ENCODE assay signal across 12 cellular contexts in the genomic region with DNA sequence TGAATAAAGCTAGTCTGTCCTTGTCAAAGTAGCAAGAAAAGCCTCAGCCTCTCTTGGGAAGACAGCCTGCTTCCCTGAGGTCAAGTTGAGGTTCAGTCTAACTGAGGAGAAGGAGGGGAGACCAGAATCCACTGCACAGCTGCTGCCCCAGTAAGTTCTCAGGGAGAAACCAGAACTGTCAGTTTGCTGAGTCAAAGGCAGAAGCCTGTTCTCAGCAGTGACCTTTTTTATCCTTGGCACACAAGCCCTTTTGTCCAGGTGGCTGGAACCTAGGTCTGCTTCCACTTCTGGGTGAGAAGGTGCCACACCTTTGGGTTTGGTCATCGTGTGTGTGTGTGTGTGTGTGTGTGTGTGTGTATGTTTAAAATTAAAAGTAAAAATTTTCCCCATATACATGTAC. TPM values are rescaled to one million over a fixed set of nuclear protein-coding genes. Genes with fewer than 3 reads are reported as not detected.
DNase-seq lines count a peak whose midpoint lies in the region; ATAC-seq and TF ChIP-seq lines count a peak whose summit lies in the region.
"Had no signal": no experiment of that assay in that cellular context is flagged by ENCODE, and none has a peak within 500 bp of the region (broad histone marks: within the 10 kb centered on the region; RNA-seq: fewer than 3 reads in every experiment).

No MANE protein-coding gene starts in this region.

- no peak overlapping the region for H4K91ac ChIP-seq in H9 (ENCODE audit: insufficient read length, low read depth, low read length)

- H3K9me3 ChIP-seq in H9 (ENCODE audit: control insufficient read depth, low read depth, low read length): no peaks in the 10 kb centered on the region
- H3K9me3 ChIP-seq: ascending aorta, HAP-1 had no signal

- no peak overlapping the region for H3K9ac ChIP-seq in H9 (ENCODE audit: extremely low read depth, insufficient read length, low read length)
- H3K9ac ChIP-seq: parathyroid adenoma had no signal

- H3K27ac Mint-ChIP-seq in H9: peak overlapping the region in 2 of 3 experiments; percentile 21 to 67; a peak in 2 of 7 replicates
- peak overlapping the region; percentile 99 for H3K27ac Mint-ChIP-seq in T-cell

- DNase-seq in GF-D8 (lab: John Stamatoyannopoulos, UW) (peak; percentile 7), H9 (no peak), T-cell (peak in 1 of 34 experiments; percentile 4), medulla oblongata (ENCODE audit: extremely low spot score) (peak; percentile 40), NCI-H1092 (lab: John Stamatoyannopoulos, UW) (no peak)
- DNase-seq in activated effector memory CD4-positive, alpha-beta T cell treated with anti-CD3 and anti-CD28 coated beads, Interleukin-2, amount 50 U/mL, for 16 hours: no peak
- DNase-seq: NCI-H1417 treated with DMSO at 0.1 percent for 48 hours had no signal

- H3K36me3 Mint-ChIP-seq in H9 (ENCODE audit: insufficient read depth in 1 of 3, low read depth in 3 of 3) (peaks cover 5 to 22% (median 21%) of the 10 kb centered on the region in 3 experiments), T-cell (peaks cover 22% of the 10 kb centered on the region)

- H3K27me3 Mint-ChIP-seq in H9 (ENCODE audit: low read depth) (no peaks in the 10 kb centered on the region), T-cell (no peaks in the 10 kb centered on the region)

- H4K5ac ChIP-seq in H9 (ENCODE audit: insufficient read length, low read depth, low read length): no peak overlapping the region

- H3K56ac ChIP-seq in H9 (ENCODE audit: insufficient read length, low read depth, low read length): no peak overlapping the region

- no peak overlapping the region for H2BK120ac ChIP-seq in H9 (ENCODE audit: low read depth, low read length, poor library complexity, severe bottlenecking)

- H3K23ac ChIP-seq in H9 (ENCODE audit: insufficient read length, low read depth, low read length): no peak overlapping the region

- no peak for TF ChIP-seq CTCF in H9 (conservative IDR thresholded peaks at IDR 0.05)

- H3K79me1 ChIP-seq in H9 (ENCODE audit: insufficient read depth, low read depth, low read length, poor library complexity, severe bottlenecking): peaks cover 12% of the 10 kb centered on the region

- no peak overlapping the region for H3K4me3 Mint-ChIP-seq in H9
- H3K4me3 Mint-ChIP-seq in T-cell: peak overlapping the region in 1 of 3 donors; percentile 72

- CTCF ChIA-PET in T-cell (lab: Charles Lee): no interaction called here

- H3K14ac ChIP-seq in H9 (ENCODE audit: insufficient read depth, low read length): no peak overlapping the region

- no peak overlapping the region for H2AK5ac ChIP-seq in H9 (ENCODE audit: insufficient read length, low read length)

- H3K79me2 ChIP-seq in H9 (ENCODE audit: insufficient read depth, low read length): peaks cover 7% of the 10 kb centered on the region; the same call in 1 of the 2 replicates

- H3T11ph ChIP-seq in H9 (ENCODE audit: low read length): no peak overlapping the region

- WGBS in H9 (ENCODE audit: extremely low coverage, insufficient read length, low lambda C conversion rate): no CpG with 5 or more reads among the region's 1 CpG

- no peaks in the 10 kb centered on the region for H3K27me3 ChIP-seq in H9 (ENCODE audit: insufficient read depth, low read length)
- H3K27me3 ChIP-seq: ascending aorta had no signal

- H4K8ac ChIP-seq in H9 (replicated peaks; ENCODE audit: insufficient read length, low read depth, low read length): no peak overlapping the region

- no peak overlapping the region for H3K18ac ChIP-seq in H9 (ENCODE audit: insufficient read length, low read depth, low read length)

- no peaks in the 10 kb centered on the region for H3K23me2 ChIP-seq in H9 (ENCODE audit: insufficient read length, low read depth, low read length, poor library complexity, severe bottlenecking)

- H3K4me1 ChIP-seq in H9 (ENCODE audit: insufficient read depth, low read length): peaks cover 13% of the 10 kb centered on the region; the same call in 1 of the 2 replicates
- H3K4me1 ChIP-seq: ascending aorta, HAP-1 had no signal

- H3K4ac ChIP-seq in H9 (ENCODE audit: low read depth, low read length): no peak overlapping the region

- ATAC-seq in T-cell (replicated peaks in 1 of 4) (no peak), GM18511 (IDR thresholded peaks at IDR 0.05; ENCODE audit: unreplicated experiment) (no peak), GM21423 (IDR thresholded peaks at IDR 0.05; ENCODE audit: unreplicated experiment) (no peak)

- H2BK12ac ChIP-seq in H9 (ENCODE audit: insufficient read length, low read depth, low read length): no peak overlapping the region

- H3K4me1 Mint-ChIP-seq in H9 (peaks cover 70 to 71% of the 10 kb centered on the region in 2 experiments), T-cell (peaks cover 90 to 93% (median 91%) of the 10 kb centered on the region in 3 donors)

- H2BK5ac ChIP-seq in H9 (ENCODE audit: insufficient read length, low read length): no peak overlapping the region

- no peaks in the 10 kb centered on the region for H4K20me1 ChIP-seq in H9 (ENCODE audit: control insufficient read depth, insufficient read depth, insufficient read length)

- no peak overlapping the region for H2BK20ac ChIP-seq in H9 (ENCODE audit: low read depth, low read length, poor library complexity, severe bottlenecking)

- H3K4me2 ChIP-seq in H9 (ENCODE audit: insufficient read depth, insufficient read length, low read length): no peak overlapping the region

- H3K27ac ChIP-seq in H9 (ENCODE audit: insufficient read length, low read depth, low read length): no peak overlapping the region
- H3K27ac ChIP-seq: ascending aorta, parathyroid adenoma had no signal

- no peak overlapping the region for H2BK15ac ChIP-seq in H9 (ENCODE audit: low read depth, low read length)

- no peaks in the 10 kb centered on the region for H3K9me3 Mint-ChIP-seq in H9
- H3K9me3 Mint-ChIP-seq in T-cell: no peaks in the 10 kb centered on the region

- no peak overlapping the region for H2AFZ ChIP-seq in H9 (ENCODE audit: low read length)
- H2AFZ ChIP-seq: parathyroid adenoma had no signal

- POLR2A ChIA-PET in T-cell (lab: Charles Lee): no interaction called here

RNA-seq across cellular contexts. Expression of a gene that starts 15.1 kb away (rescaled TPM):
- 55.2 and 55.3 TPM in 2 replicates for total RNA-seq in H9 (2021)
- total RNA-seq in T-cell: 100 to 1,000 TPM; 126 to 153 (median 136) TPM

Comparison
In these comparisons a context has a peak if more than half of its experiments do, and no peak if none do; other contexts are left out.
1. DNase-seq: peak in GF-D8 (single experiment) and medulla oblongata (single experiment); none in H9 (single experiment), NCI-H1092 (single experiment) and activated effector memory CD4-positive, alpha-beta T cell treated with anti-CD3 and anti-CD28 coated beads, Interleukin-2, amount 50 U/mL, for 16 hours (single experiment).